Comparison of ENCODE assay signal across 1 cellular context in the genomic region with DNA sequence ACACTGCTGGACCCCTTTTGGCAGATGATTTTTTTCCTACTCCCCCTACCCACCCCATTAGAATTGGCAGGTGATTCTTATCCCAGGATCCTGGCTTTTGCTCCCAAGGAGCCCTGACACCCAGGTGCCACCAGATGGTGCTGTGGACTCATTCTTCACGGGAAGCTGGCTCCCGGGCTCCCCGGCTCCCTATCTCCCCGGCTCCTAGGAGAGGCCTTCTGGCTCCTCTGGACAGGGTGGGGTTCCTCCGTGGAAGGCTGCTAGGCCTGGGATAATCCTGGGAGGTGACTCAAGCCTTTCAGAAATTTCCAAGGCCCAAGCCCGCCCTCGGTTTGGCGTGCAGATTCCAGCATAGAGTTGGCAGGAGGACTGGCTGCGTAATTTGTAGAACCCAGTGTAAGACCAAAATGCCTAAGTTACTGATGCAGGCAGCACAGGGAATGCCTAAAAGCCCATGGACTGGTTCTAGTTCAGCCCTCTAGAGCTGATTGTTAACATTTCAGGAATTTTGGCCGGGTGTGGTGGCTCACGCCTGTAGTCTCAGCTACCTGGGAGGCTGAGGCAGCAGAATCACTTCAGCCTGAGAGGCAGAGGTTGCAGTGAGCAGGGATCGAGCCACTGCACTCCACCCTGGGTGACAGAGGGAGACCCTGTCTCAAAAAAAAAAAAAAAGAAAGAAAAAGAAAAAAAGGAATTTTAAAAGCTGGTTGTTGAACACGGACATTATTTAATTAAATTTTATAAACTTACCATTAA.
TF ChIP-seq lines count a peak whose summit lies in the region.

No MANE protein-coding gene starts in this region.

TF ChIP-seq in GM12878, 131 proteins besides CTCF, POLR2A, EP300 and RAD21:
- TF ChIP-seq NR2F1 (conservative IDR thresholded peaks at IDR 0.05) = no peak
- no peak for TF ChIP-seq MTA2 (IDR thresholded peaks at IDR 0.05; ENCODE audit: low read depth)
- TF ChIP-seq, protein P1, sequence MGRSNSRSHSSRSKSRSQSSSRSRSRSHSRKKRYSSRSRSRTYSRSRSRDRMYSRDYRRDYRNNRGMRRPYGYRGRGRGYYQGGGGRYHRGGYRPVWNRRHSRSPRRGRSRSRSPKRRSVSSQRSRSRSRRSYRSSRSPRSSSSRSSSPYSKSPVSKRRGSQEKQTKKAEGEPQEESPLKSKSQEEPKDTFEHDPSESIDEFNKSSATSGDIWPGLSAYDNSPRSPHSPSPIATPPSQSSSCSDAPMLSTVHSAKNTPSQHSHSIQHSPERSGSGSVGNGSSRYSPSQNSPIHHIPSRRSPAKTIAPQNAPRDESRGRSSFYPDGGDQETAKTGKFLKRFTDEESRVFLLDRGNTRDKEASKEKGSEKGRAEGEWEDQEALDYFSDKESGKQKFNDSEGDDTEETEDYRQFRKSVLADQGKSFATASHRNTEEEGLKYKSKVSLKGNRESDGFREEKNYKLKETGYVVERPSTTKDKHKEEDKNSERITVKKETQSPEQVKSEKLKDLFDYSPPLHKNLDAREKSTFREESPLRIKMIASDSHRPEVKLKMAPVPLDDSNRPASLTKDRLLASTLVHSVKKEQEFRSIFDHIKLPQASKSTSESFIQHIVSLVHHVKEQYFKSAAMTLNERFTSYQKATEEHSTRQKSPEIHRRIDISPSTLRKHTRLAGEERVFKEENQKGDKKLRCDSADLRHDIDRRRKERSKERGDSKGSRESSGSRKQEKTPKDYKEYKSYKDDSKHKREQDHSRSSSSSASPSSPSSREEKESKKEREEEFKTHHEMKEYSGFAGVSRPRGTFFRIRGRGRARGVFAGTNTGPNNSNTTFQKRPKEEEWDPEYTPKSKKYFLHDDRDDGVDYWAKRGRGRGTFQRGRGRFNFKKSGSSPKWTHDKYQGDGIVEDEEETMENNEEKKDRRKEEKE (IDR thresholded peaks at IDR 0.05) = no peak
- no peak for TF ChIP-seq JUND (IDR thresholded peaks at IDR 0.05; ENCODE audit: low read depth, low read length)
- TF ChIP-seq, protein P2, sequence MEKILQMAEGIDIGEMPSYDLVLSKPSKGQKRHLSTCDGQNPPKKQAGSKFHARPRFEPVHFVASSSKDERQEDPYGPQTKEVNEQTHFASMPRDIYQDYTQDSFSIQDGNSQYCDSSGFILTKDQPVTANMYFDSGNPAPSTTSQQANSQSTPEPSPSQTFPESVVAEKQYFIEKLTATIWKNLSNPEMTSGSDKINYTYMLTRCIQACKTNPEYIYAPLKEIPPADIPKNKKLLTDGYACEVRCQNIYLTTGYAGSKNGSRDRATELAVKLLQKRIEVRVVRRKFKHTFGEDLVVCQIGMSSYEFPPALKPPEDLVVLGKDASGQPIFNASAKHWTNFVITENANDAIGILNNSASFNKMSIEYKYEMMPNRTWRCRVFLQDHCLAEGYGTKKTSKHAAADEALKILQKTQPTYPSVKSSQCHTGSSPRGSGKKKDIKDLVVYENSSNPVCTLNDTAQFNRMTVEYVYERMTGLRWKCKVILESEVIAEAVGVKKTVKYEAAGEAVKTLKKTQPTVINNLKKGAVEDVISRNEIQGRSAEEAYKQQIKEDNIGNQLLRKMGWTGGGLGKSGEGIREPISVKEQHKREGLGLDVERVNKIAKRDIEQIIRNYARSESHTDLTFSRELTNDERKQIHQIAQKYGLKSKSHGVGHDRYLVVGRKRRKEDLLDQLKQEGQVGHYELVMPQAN (conservative IDR thresholded peaks at IDR 0.05) = no peak
- no peak for TF ChIP-seq NFXL1 (IDR thresholded peaks at IDR 0.05; ENCODE audit: borderline replicate concordance)
- TF ChIP-seq TCF12 (IDR thresholded peaks at IDR 0.05; ENCODE audit: low read depth, low read length) = no peak
- no peak for TF ChIP-seq HDAC6 (IDR thresholded peaks at IDR 0.05; ENCODE audit: unreplicated experiment)
- no peak for TF ChIP-seq SPI1 (IDR thresholded peaks at IDR 0.05; ENCODE audit: borderline replicate concordance, insufficient read depth, low read depth, low read length)
- no peak for TF ChIP-seq CBFB (IDR thresholded peaks at IDR 0.05; ENCODE audit: low read depth)
- no peak for TF ChIP-seq SMAD5 (IDR thresholded peaks at IDR 0.05; ENCODE audit: low read depth)
- no peak for TF ChIP-seq BACH1 (IDR thresholded peaks at IDR 0.05; ENCODE audit: borderline replicate concordance)
- no peak for TF ChIP-seq RCOR1 (conservative IDR thresholded peaks at IDR 0.05; ENCODE audit: low read depth, low read length)
- TF ChIP-seq MXI1 (IDR thresholded peaks at IDR 0.05; ENCODE audit: low read depth, low read length) = no peak
- TF ChIP-seq IRF4 (IDR thresholded peaks at IDR 0.05; ENCODE audit: low read depth, low read length) = no peak
- peak; percentile 42 to 44; a peak in 2 of 4 replicates for TF ChIP-seq IKZF2 (IDR thresholded peaks at IDR 0.05)
- TF ChIP-seq EGR1 (IDR thresholded peaks at IDR 0.05; ENCODE audit: borderline replicate concordance in 1 of 2, low read depth in 2 of 2, low read length in 2 of 2) = no peak
- peak; percentile 45; the same call in 1 of the 2 replicates for TF ChIP-seq EED (IDR thresholded peaks at IDR 0.05; ENCODE audit: low read depth)
- TF ChIP-seq ZNF24 (IDR thresholded peaks at IDR 0.05) = no peak
- peak; percentile 46 for TF ChIP-seq IKZF1 (conservative IDR thresholded peaks at IDR 0.05)
- TF ChIP-seq RUNX3 (IDR thresholded peaks at IDR 0.05; ENCODE audit: low read length) = no peak
- TF ChIP-seq DPF2 (IDR thresholded peaks at IDR 0.05) = no peak
- TF ChIP-seq CBX3 (IDR thresholded peaks at IDR 0.05; ENCODE audit: borderline replicate concordance, low read depth) = no peak
- TF ChIP-seq NRF1 (conservative IDR thresholded peaks at IDR 0.05; ENCODE audit: low read depth, low read length) = no peak
- no peak for TF ChIP-seq GABPA (IDR thresholded peaks at IDR 0.05; ENCODE audit: low read depth)
- peak; percentile 74 for TF ChIP-seq SMC3 (IDR thresholded peaks at IDR 0.05; ENCODE audit: borderline replicate concordance, low read length)
- no peak for TF ChIP-seq SMARCA5 (IDR thresholded peaks at IDR 0.05)
- no peak for TF ChIP-seq POU2F2 (IDR thresholded peaks at IDR 0.05; ENCODE audit: borderline replicate concordance, low read depth, low read length)
- TF ChIP-seq, protein P3, sequence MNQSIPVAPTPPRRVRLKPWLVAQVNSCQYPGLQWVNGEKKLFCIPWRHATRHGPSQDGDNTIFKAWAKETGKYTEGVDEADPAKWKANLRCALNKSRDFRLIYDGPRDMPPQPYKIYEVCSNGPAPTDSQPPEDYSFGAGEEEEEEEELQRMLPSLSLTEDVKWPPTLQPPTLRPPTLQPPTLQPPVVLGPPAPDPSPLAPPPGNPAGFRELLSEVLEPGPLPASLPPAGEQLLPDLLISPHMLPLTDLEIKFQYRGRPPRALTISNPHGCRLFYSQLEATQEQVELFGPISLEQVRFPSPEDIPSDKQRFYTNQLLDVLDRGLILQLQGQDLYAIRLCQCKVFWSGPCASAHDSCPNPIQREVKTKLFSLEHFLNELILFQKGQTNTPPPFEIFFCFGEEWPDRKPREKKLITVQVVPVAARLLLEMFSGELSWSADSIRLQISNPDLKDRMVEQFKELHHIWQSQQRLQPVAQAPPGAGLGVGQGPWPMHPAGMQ (IDR thresholded peaks at IDR 0.05; ENCODE audit: borderline replicate concordance) = no peak
- no peak for TF ChIP-seq PAX5 (IDR thresholded peaks at IDR 0.05; ENCODE audit: borderline replicate concordance, low read depth, low read length)
